ENCODE assay signal across 8 cellular contexts in genomic region chr11:120336641-120337132, GRCh38.
A peak's percentile ranks its signal among the peaks of the same experiment; 100 is the strongest.
DNase-seq lines count a peak whose midpoint lies in the region; ATAC-seq and TF ChIP-seq lines count a peak whose summit lies in the region.

No MANE protein-coding gene starts in this region.

- no peaks in the 10 kb centered on the region for H3K9me3 ChIP-seq in iPS-18c (ENCODE audit: control insufficient read depth, insufficient read depth, low read length)

- peak; percentile 86 for DNase-seq in DMS53 (lab: John Stamatoyannopoulos, UW)
- DNase-seq in DMS53 treated with DMSO at 0.1 percent for 48 hours (lab: John Stamatoyannopoulos, UW; ENCODE audit: unreplicated experiment): no peak
- peak; percentile 85 for DNase-seq in OCI-M1 (lab: John Stamatoyannopoulos, UW)
- DNase-seq in astrocyte of the cerebellum (ENCODE audit: low read depth): no peak
- DNase-seq in pons (ENCODE audit: low spot score): no peak

- in situ Hi-C loops in astrocyte of the cerebellum (cut with HindIII; ENCODE audit: low sequenced_read_pairs): no loop called here

- TF ChIP-seq CTCF in astrocyte of the cerebellum (IDR thresholded peaks at IDR 0.05; ENCODE audit: low read depth, low read length, missing control alignments): no peak

- H3K27ac ChIP-seq in skin epidermis: peak overlapping the region; percentile 57 to 99 (median 96)

- ATAC-seq in HG02623 (IDR thresholded peaks at IDR 0.05; ENCODE audit: unreplicated experiment): peak; percentile 19

- H3K4me3 ChIP-seq in astrocyte of the cerebellum (ENCODE audit: low read depth, low read length): peak overlapping the region; percentile 72
- peak overlapping the region; percentile 88 for H3K4me3 ChIP-seq in iPS-18c (ENCODE audit: insufficient read depth, low read depth, low read length)
- H3K4me3 ChIP-seq in skin epidermis: peak overlapping the region; percentile 61 to 93 (median 78)

Comparison
In these comparisons a context has a peak if more than half of its experiments do, and no peak if none do; other contexts are left out.
1. DNase-seq: peak in DMS53 (single experiment) and OCI-M1 (single experiment); none in DMS53 treated with DMSO at 0.1 percent for 48 hours (single experiment), astrocyte of the cerebellum (single experiment) and pons (single experiment).
2. Peak in every context shown above with its lines, with median percentiles within 50 percentile points of each other: H3K4me3 ChIP-seq.